In genomic region chrX:103629295-103630170, GRCh38 we compare ENCODE assay signal across 1 cellular context.
TF ChIP-seq lines count a peak whose summit lies in the region.

No MANE protein-coding gene starts in this region.

TF ChIP-seq in H1, 55 proteins besides CTCF, POLR2A, EP300 and RAD21:
- TF ChIP-seq EGR1 (IDR thresholded peaks at IDR 0.05; ENCODE audit: borderline replicate concordance, low read depth, low read length) (no peak), RBBP5 (IDR thresholded peaks at IDR 0.05; ENCODE audit: borderline replicate concordance, low read depth, low read length) (0 out of 2 replicates have a peak, but pooled peaks have one; percentile 24), KDM4A (IDR thresholded peaks at IDR 0.05; ENCODE audit: low read depth, low read length, severe bottlenecking) (peak; percentile 37), CEBPB (IDR thresholded peaks at IDR 0.05; ENCODE audit: low read depth, low read length) (no peak), NANOG (IDR thresholded peaks at IDR 0.05; ENCODE audit: insufficient read depth, low read depth, low read length, poor library complexity, severe bottlenecking) (no peak), SIX5 (IDR thresholded peaks at IDR 0.05; ENCODE audit: low read depth, low read length) (no peak), TCF12 (IDR thresholded peaks at IDR 0.05; ENCODE audit: low read depth, low read length) (no peak), ASH2L (IDR thresholded peaks at IDR 0.05; ENCODE audit: low read length) (peak; percentile 51), SIN3A (conservative IDR thresholded peaks at IDR 0.05 in 1 of 2, IDR thresholded peaks at IDR 0.05 in 1 of 2; ENCODE audit: low read depth in 1 of 2, low read length in 2 of 2) (peak in 1 of 2 experiments; percentile 39; a peak in 2 of 4 replicates), TAF7 (optimal IDR thresholded peaks at IDR 0.05; ENCODE audit: borderline replicate concordance, low read depth, low read length) (peak; percentile 40), ZNF274 (IDR thresholded peaks at IDR 0.05; ENCODE audit: borderline replicate concordance, extremely low read depth, low read length) (no peak), BCL11A (IDR thresholded peaks at IDR 0.05; ENCODE audit: low read depth in 2 of 2, low read length in 2 of 2) (no peak), SP1 (IDR thresholded peaks at IDR 0.05; ENCODE audit: low read depth, low read length) (no peak), POLR2AphosphoS5 (IDR thresholded peaks at IDR 0.05; ENCODE audit: low read depth, low read length) (0 out of 2 replicates have a peak, but pooled peaks have one; percentile 1), SAP30 (IDR thresholded peaks at IDR 0.05; ENCODE audit: insufficient read depth, insufficient replicate concordance, low read length) (peak; percentile 15), CBX8 (IDR thresholded peaks at IDR 0.05; ENCODE audit: borderline replicate concordance, low read depth, low read length) (no peak), MAX (IDR thresholded peaks at IDR 0.05) (peak; percentile 55), HDAC2 (IDR thresholded peaks at IDR 0.05; ENCODE audit: borderline replicate concordance in 1 of 2, low read depth in 2 of 2, low read length in 2 of 2) (no peak), TEAD4 (IDR thresholded peaks at IDR 0.05; ENCODE audit: low read depth, low read length) (no peak), YY1 (IDR thresholded peaks at IDR 0.05; ENCODE audit: low read depth, low read length) (no peak), SP4 (IDR thresholded peaks at IDR 0.05; ENCODE audit: low read length) (no peak), GABPA (IDR thresholded peaks at IDR 0.05; ENCODE audit: borderline replicate concordance, insufficient read depth, low read length) (no peak), TAF1 (IDR thresholded peaks at IDR 0.05; ENCODE audit: low read depth, low read length) (peak; percentile 36; the same call in 1 of the 2 replicates), MAFK (IDR thresholded peaks at IDR 0.05; ENCODE audit: low read depth, low read length) (no peak), SP2 (IDR thresholded peaks at IDR 0.05; ENCODE audit: low read length) (no peak), PHF8 (conservative IDR thresholded peaks at IDR 0.05; ENCODE audit: low read depth, low read length) (no peak; the same call in 1 of the 2 replicates)
